Comparison of ENCODE assay signal across 8 cellular contexts in the genomic region with DNA sequence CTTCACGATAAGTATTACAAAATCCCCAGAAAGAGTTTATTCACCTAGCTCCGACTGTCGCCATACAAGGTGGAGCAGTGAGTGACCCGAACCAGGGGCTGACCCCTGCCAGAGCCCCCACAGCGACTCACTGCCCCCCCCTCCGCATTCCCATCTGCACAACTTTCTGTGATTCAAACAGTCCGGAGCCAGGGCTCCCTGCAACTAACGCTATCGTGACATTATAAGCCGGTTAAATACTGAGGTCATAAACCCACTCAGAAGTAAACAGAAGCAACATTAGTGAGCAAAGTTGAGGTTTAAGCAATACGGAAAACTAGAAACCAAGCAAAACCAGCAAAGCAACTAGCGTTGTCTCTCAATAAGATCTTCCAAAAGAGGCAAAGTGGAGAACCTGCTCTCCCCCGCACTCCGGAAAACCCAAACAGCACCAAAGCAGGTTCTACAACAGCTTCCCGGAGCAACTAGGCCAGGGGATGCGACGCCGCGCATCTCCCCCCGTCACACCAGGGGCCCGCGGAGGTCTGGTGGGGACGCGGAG. TPM values are rescaled to one million over a fixed set of nuclear protein-coding genes. Genes with fewer than 3 reads are reported as not detected.
DNase-seq lines count a peak whose midpoint lies in the region; ATAC-seq, FAIRE-seq and TF ChIP-seq lines count a peak whose summit lies in the region.

No MANE protein-coding gene starts in this region.

- peaks cover 24% of the 10 kb centered on the region for H3K79me2 ChIP-seq in endothelial cell of umbilical vein (ENCODE audit: control insufficient read depth, insufficient read depth, low read length)

- peaks cover 21 to 59% (median 39%) of the 10 kb centered on the region in 7 donors for H3K4me1 Mint-ChIP-seq in naive thymus-derived CD4-positive, alpha-beta T cell

- TF ChIP-seq CTCF in endothelial cell of umbilical vein (IDR thresholded peaks at IDR 0.05; ENCODE audit: extremely low read depth in 1 of 2, insufficient read depth in 1 of 2, low read depth in 1 of 2, low read length in 2 of 2): no peak

- no peaks in the 10 kb centered on the region for H4K20me1 ChIP-seq in endothelial cell of umbilical vein (replicated peaks; ENCODE audit: control insufficient read depth, extremely low read depth, insufficient read depth, low read length)

- dilution Hi-C loops in endothelial cell of umbilical vein (cut with MboI; ENCODE audit: extremely low pct_ligation_motif_present, low sequenced_read_pairs): no loop called here

- BruUV-seq in endothelial cell of umbilical vein (replicated peaks; lab: Mats Ljungman, UMichigan): no TSS peak

- ATAC-seq in SK-N-SH treated with all-trans-retinoic acid at 6 μM for 48 hours (peak; percentile 41), aorta (ENCODE audit: low FRiP score) (no peak), HG02763 (IDR thresholded peaks at IDR 0.05; ENCODE audit: unreplicated experiment) (no peak), GM18868 (IDR thresholded peaks at IDR 0.05; ENCODE audit: unreplicated experiment) (no peak)
- no peak for ATAC-seq in naive thymus-derived CD4-positive, alpha-beta T cell

- no peak overlapping the region for H3K27ac ChIP-seq in endothelial cell of umbilical vein (ENCODE audit: insufficient read depth, low read depth, low read length)
- peak overlapping the region; percentile 90 for H3K27ac ChIP-seq in naive thymus-derived CD4-positive, alpha-beta T cell (ENCODE audit: low read depth, low read length)
- peak overlapping the region in 1 of 2 donors; percentile 27 for H3K27ac ChIP-seq in aorta (ENCODE audit: low read depth in 1 of 2, low read length in 2 of 2)

- H3K9me3 ChIP-seq in endothelial cell of umbilical vein (replicated peaks; ENCODE audit: control insufficient read depth, insufficient read depth, low read length) (no peaks in the 10 kb centered on the region), aorta (ENCODE audit: control insufficient read depth, low read length) (no peaks in the 10 kb centered on the region)
- no peaks in the 10 kb centered on the region for H3K9me3 ChIP-seq in naive thymus-derived CD4-positive, alpha-beta T cell (ENCODE audit: control insufficient read depth in 2 of 3, low read length in 3 of 3)

- H3K27me3 ChIP-seq in endothelial cell of umbilical vein (ENCODE audit: control insufficient read depth in 2 of 2, insufficient read depth in 2 of 2, low read length in 2 of 2) (no peaks in the 10 kb centered on the region), aorta (ENCODE audit: control insufficient read depth in 1 of 2, insufficient read depth in 2 of 2, low read length in 1 of 2) (no peaks in the 10 kb centered on the region)
- H3K27me3 ChIP-seq in naive thymus-derived CD4-positive, alpha-beta T cell (ENCODE audit: control insufficient read depth in 2 of 2, insufficient read depth in 2 of 2, low read length in 2 of 2): no peaks in the 10 kb centered on the region

- no peaks in the 10 kb centered on the region for H3K9me1 ChIP-seq in endothelial cell of umbilical vein (replicated peaks; ENCODE audit: control insufficient read depth, extremely low read depth, insufficient read depth, low read length)

- H3K36me3 Mint-ChIP-seq in naive thymus-derived CD4-positive, alpha-beta T cell: peaks cover 0 to 8% (median 2%) of the 10 kb centered on the region in 5 donors

- no peaks in the 10 kb centered on the region for H3K9me3 Mint-ChIP-seq in naive thymus-derived CD4-positive, alpha-beta T cell

- peak overlapping the region; percentile 88 to 98 (median 93) for H3K4me3 Mint-ChIP-seq in naive thymus-derived CD4-positive, alpha-beta T cell

- H3K4me1 ChIP-seq in endothelial cell of umbilical vein (ENCODE audit: control insufficient read depth, extremely low read depth, insufficient read depth, low read length) (no peaks in the 10 kb centered on the region), aorta (ENCODE audit: control insufficient read depth in 1 of 2, insufficient read depth in 2 of 2, low read length in 2 of 2) (no peaks in the 10 kb centered on the region)
- peaks cover 19 to 20% of the 10 kb centered on the region in 2 donors for H3K4me1 ChIP-seq in naive thymus-derived CD4-positive, alpha-beta T cell (ENCODE audit: control insufficient read depth in 2 of 2, insufficient read depth in 2 of 2, low read length in 2 of 2)

- intact Hi-C loops in endothelial cell of umbilical vein (cut with micrococcal nuclease) (loop anchor here (1.0 to 2.0 kb wide), 2 partner anchors 54 to 310 kb away; partner anchors contain the start of gene SETD2), aorta (cut with DNase I) (loop anchor here in 1 of 2 donors (1.0 kb wide), 1 partner anchor 54 kb away; no protein-coding TSS in a partner anchor)
- intact Hi-C loops in naive thymus-derived CD4-positive, alpha-beta T cell (cut with micrococcal nuclease): loop anchor here (1.0 to 10.0 kb wide), 13 partner anchors 9 to 768 kb away; partner anchors contain the start of genes ELP6 (in 2 of the 2), SETD2 (in 2 of the 2), SMARCC1 (in 2 of the 2) and CDC25A (in 1 of the 2)

- peak; percentile 78 for FAIRE-seq in endothelial cell of umbilical vein (lab: Jason Lieb, UNC)

- H3K4me3 ChIP-seq in endothelial cell of umbilical vein (replicated peaks in 1 of 3; ENCODE audit: insufficient read depth in 1 of 3, low read depth in 1 of 3, low read length in 3 of 3) (peak overlapping the region; percentile 60 to 83 (median 82)), aorta (ENCODE audit: low read length in 2 of 2) (peak overlapping the region; percentile 75 to 98)
- peak overlapping the region; percentile 69 for H3K4me3 ChIP-seq in naive thymus-derived CD4-positive, alpha-beta T cell (ENCODE audit: low read length)

- CTCF ChIA-PET in endothelial cell of umbilical vein (lab: Charles Lee): interaction anchor here (0.6 to 4.9 kb wide), 6 partner anchors 10 to 53 kb away, joined by 3 to 79 read pairs (median 4); no protein-coding TSS in a partner anchor
- CTCF ChIA-PET in naive thymus-derived CD4-positive, alpha-beta T cell (lab: Charles Lee): interaction anchor here (1.5 to 3.6 kb wide), 2 partner anchors 35 to 54 kb away, joined by 3 to 38 read pairs; no protein-coding TSS in a partner anchor

- peak overlapping the region; percentile 70 to 95 (median 90) for H3K27ac Mint-ChIP-seq in naive thymus-derived CD4-positive, alpha-beta T cell

- H3K36me3 ChIP-seq in endothelial cell of umbilical vein (ENCODE audit: control insufficient read depth in 2 of 2, extremely low read depth in 1 of 2, insufficient read depth in 2 of 2, low read length in 2 of 2) (no peaks in the 10 kb centered on the region), aorta (ENCODE audit: control insufficient read depth in 1 of 2, insufficient read depth in 2 of 2, low read length in 1 of 2) (no peaks in the 10 kb centered on the region)
- no peaks in the 10 kb centered on the region for H3K36me3 ChIP-seq in naive thymus-derived CD4-positive, alpha-beta T cell (ENCODE audit: control insufficient read depth in 2 of 3, insufficient read depth in 3 of 3, low read length in 3 of 3)

- POLR2A ChIA-PET in endothelial cell of umbilical vein (lab: Charles Lee): no interaction called here
- POLR2A ChIA-PET in naive thymus-derived CD4-positive, alpha-beta T cell (lab: Charles Lee): interaction anchor here (0.7 to 2.9 kb wide), 8 partner anchors 9 to 1954 kb away, joined by 3 to 21 read pairs (median 3); partner anchors contain the start of genes ELP6 and NICN1

- H2AFZ ChIP-seq in endothelial cell of umbilical vein (ENCODE audit: low read depth, low read length): peak overlapping the region; percentile 57

- peak overlapping the region; percentile 81 for H3K4me2 ChIP-seq in endothelial cell of umbilical vein (ENCODE audit: insufficient read depth, low read length)

- no peak for TF ChIP-seq POLR2A in endothelial cell of umbilical vein (IDR thresholded peaks at IDR 0.05; ENCODE audit: low read depth, low read length)

- H3K9ac ChIP-seq in endothelial cell of umbilical vein (replicated peaks; ENCODE audit: extremely low read depth, insufficient read depth, low read length): peak overlapping the region; percentile 22

- peak; percentile 9 for DNase-seq in stimulated activated CD4-positive, alpha-beta T cell treated with anti-CD3 and anti-CD28 coated beads, Interleukin-15, amount 100 ng/mL, for 24 hours
- no peak for DNase-seq in stimulated activated CD4-positive, alpha-beta T cell treated with anti-CD3 and anti-CD28 coated beads, Interleukin-12 subunit alpha, Interleukin-12 subunit beta, amount 100 ng/mL, for 4 hours
- DNase-seq in endothelial cell of umbilical vein (ENCODE audit: low read depth, low spot score) (peak; percentile 63), aorta (no peak)
- DNase-seq in naive thymus-derived CD4-positive, alpha-beta T cell: peak in 4 of 9 donors; percentile 40 to 51 (median 44)

- no peaks in the 10 kb centered on the region for H3K27me3 Mint-ChIP-seq in naive thymus-derived CD4-positive, alpha-beta T cell

- WGBS in aorta, 2 donors: 0% methylated on average over 24 of the region's 24 CpGs

TF ChIP-seq in endothelial cell of umbilical vein, 7 proteins besides CTCF, POLR2A, EP300 and RAD21 (continues in another document):
- TF ChIP-seq JUN (IDR thresholded peaks at IDR 0.05; ENCODE audit: borderline replicate concordance, insufficient read depth, insufficient read length, low read depth): no peak

RNA-seq across cellular contexts. Expression of gene SCAP, which starts 0.6 kb away (rescaled TPM):
- total RNA-seq in endothelial cell of umbilical vein: 53.6 and 59.0 TPM in 2 replicates
- 34.7 and 42.9 TPM in 2 replicates for polyA plus RNA-seq in endothelial cell of umbilical vein
- polyA plus RNA-seq in endothelial cell of umbilical vein (2011; cell fraction: cytosol; rRNA removed): 21.4 and 22.0 TPM in 2 replicates
- polyA plus RNA-seq in endothelial cell of umbilical vein (2011; cell fraction: nucleus; rRNA removed): 59.9 and 77.1 TPM in 2 replicates
- 36.4 and 38.3 TPM in 2 replicates for polyA plus RNA-seq in endothelial cell of umbilical vein (2012)
- 69.2 and 71.7 TPM in 2 replicates for polyA minus RNA-seq in endothelial cell of umbilical vein
- 41.6 TPM for polyA minus RNA-seq in endothelial cell of umbilical vein (2011; cell fraction: cytosol; rRNA and poly(A)+ RNA removed)
- 44.7 and 46.0 TPM in 2 replicates for polyA minus RNA-seq in endothelial cell of umbilical vein (2011; cell fraction: nucleus; rRNA and poly(A)+ RNA removed)
- total RNA-seq in naive thymus-derived CD4-positive, alpha-beta T cell: 10 to 100 TPM; 80.6 to 95.4 (median 92.9) TPM
- polyA plus RNA-seq in naive thymus-derived CD4-positive, alpha-beta T cell: 10 to 100 TPM; 34.5 to 70.6 TPM
- total RNA-seq in aorta: 10 to 100 TPM; 57.4 to 66.1 TPM
- 10 to 100 TPM; 13.9 to 53.0 TPM for polyA plus RNA-seq in aorta

RNA-seq across cellular contexts. Expression of gene ELP6, which starts 38.4 kb away (rescaled TPM):
- total RNA-seq in endothelial cell of umbilical vein (48.1 and 48.4 TPM in 2 replicates), aorta (10 to 100 TPM; 19.7 to 21.9 TPM)
- polyA plus RNA-seq in endothelial cell of umbilical vein (69.3 and 91.0 TPM in 2 replicates), aorta (10 to 100 TPM; 27.1 to 29.3 TPM)
- polyA plus RNA-seq in endothelial cell of umbilical vein (2011; cell fraction: cytosol; rRNA removed): 73.5 and 74.4 TPM in 2 replicates
- 60.8 and 65.5 TPM in 2 replicates for polyA plus RNA-seq in endothelial cell of umbilical vein (2011; cell fraction: nucleus; rRNA removed)
- polyA plus RNA-seq in endothelial cell of umbilical vein (2012): 30.6 and 32.8 TPM in 2 replicates
- 68.3 and 73.6 TPM in 2 replicates for polyA minus RNA-seq in endothelial cell of umbilical vein
- polyA minus RNA-seq in endothelial cell of umbilical vein (2011; cell fraction: cytosol; rRNA and poly(A)+ RNA removed): 26.7 TPM
- 61.1 and 65.2 TPM in 2 replicates for polyA minus RNA-seq in endothelial cell of umbilical vein (2011; cell fraction: nucleus; rRNA and poly(A)+ RNA removed)
- 10 to 100 TPM; 18.8 to 43.1 (median 25.3) TPM for total RNA-seq in naive thymus-derived CD4-positive, alpha-beta T cell
- 10 to 100 TPM; 35.6 to 35.8 TPM for polyA plus RNA-seq in naive thymus-derived CD4-positive, alpha-beta T cell

Comparison
In these comparisons a context has a peak if more than half of its experiments do, and no peak if none do; other contexts are left out.
1. DNase-seq: peak in stimulated activated CD4-positive, alpha-beta T cell treated with anti-CD3 and anti-CD28 coated beads, Interleukin-15, amount 100 ng/mL, for 24 hours (single experiment) and endothelial cell of umbilical vein (single experiment); none in stimulated activated CD4-positive, alpha-beta T cell treated with anti-CD3 and anti-CD28 coated beads, Interleukin-12 subunit alpha, Interleukin-12 subunit beta, amount 100 ng/mL, for 4 hours (single experiment) and aorta (0 of 2).
2. Peak in every context shown above with its lines, with median percentiles within 50 percentile points of each other: H3K4me3 ChIP-seq.